ENCODE assay signal across 9 cellular contexts in genomic region chr21:14589855-14590563, GRCh38. TPM values are rescaled to one million over a fixed set of nuclear protein-coding genes. Genes with fewer than 3 reads are reported as not detected.
DNase-seq lines count a peak whose midpoint lies in the region; ATAC-seq lines count a peak whose summit lies in the region.
"Had no signal": no experiment of that assay in that cellular context is flagged by ENCODE, and none has a peak within 500 bp of the region (broad histone marks: within the 10 kb centered on the region; RNA-seq: fewer than 3 reads in every experiment).

No MANE protein-coding gene starts in this region.

- no peaks in the 10 kb centered on the region for H3K27me3 Mint-ChIP-seq in activated CD4-positive, alpha-beta T cell treated with anti-CD3 and anti-CD28 coated beads for 36 hours
- no peaks in the 10 kb centered on the region for H3K27me3 Mint-ChIP-seq in natural killer cell treated with Interleukin-12 subunit alpha and Interleukin-12 subunit beta and Interleukin-15 and Interleukin-18, amount 100 ng/mL, for 72 hours

- H3K4me3 Mint-ChIP-seq in activated CD4-positive, alpha-beta T cell treated with anti-CD3 and anti-CD28 coated beads for 36 hours, result no peak overlapping the region
- peak overlapping the region; percentile 59 for H3K4me3 Mint-ChIP-seq in natural killer cell treated with Interleukin-12 subunit alpha and Interleukin-12 subunit beta and Interleukin-15 and Interleukin-18, amount 100 ng/mL, for 72 hours

- ATAC-seq in activated CD4-positive, alpha-beta T cell treated with anti-CD3 and anti-CD28 coated beads for 36 hours, result peak; percentile 86
- ATAC-seq in GM21723 (IDR thresholded peaks at IDR 0.05; ENCODE audit: unreplicated experiment), result peak; percentile 92
- peak; percentile 86 for ATAC-seq in HG03520 (IDR thresholded peaks at IDR 0.05; ENCODE audit: unreplicated experiment)
- peak; percentile 61 to 65 for ATAC-seq in natural killer cell treated with Interleukin-12 subunit alpha and Interleukin-12 subunit beta and Interleukin-15 and Interleukin-18, amount 100 ng/mL, for 72 hours

- peaks cover 26% of the 10 kb centered on the region for H3K4me1 Mint-ChIP-seq in activated CD4-positive, alpha-beta T cell treated with anti-CD3 and anti-CD28 coated beads for 36 hours
- peaks cover 35 to 50% of the 10 kb centered on the region in 2 donors for H3K4me1 Mint-ChIP-seq in natural killer cell treated with Interleukin-12 subunit alpha and Interleukin-12 subunit beta and Interleukin-15 and Interleukin-18, amount 100 ng/mL, for 72 hours (ENCODE audit: low read depth in 2 of 2)

- peak overlapping the region; percentile 37 for H3K27ac Mint-ChIP-seq in activated CD4-positive, alpha-beta T cell treated with anti-CD3 and anti-CD28 coated beads for 36 hours
- peak overlapping the region; percentile 94 to 97 for H3K27ac Mint-ChIP-seq in natural killer cell treated with Interleukin-12 subunit alpha and Interleukin-12 subunit beta and Interleukin-15 and Interleukin-18, amount 100 ng/mL, for 72 hours

- CTCF ChIA-PET in activated CD4-positive, alpha-beta T cell treated with anti-CD3 and anti-CD28 coated beads for 36 hours (lab: Charles Lee), result interaction anchor here (1.7 kb wide), 1 partner anchor 13 kb away, joined by 7 read pairs; no protein-coding TSS in a partner anchor

- intact Hi-C loops in activated CD4-positive, alpha-beta T cell treated with anti-CD3 and anti-CD28 coated beads for 36 hours (cut with DNase I, micrococcal nuclease), result loop anchor here (1.0 to 5.0 kb wide), 5 partner anchors 40 to 137 kb away; partner anchors contain the start of gene SAMSN1 (in 1 of the 2)

- no peak for DNase-seq in activated CD4-positive, alpha-beta T cell treated with anti-CD3 and anti-CD28 coated beads for 36 hours
- DNase-seq in activated CD4-positive, alpha-beta T cell treated with anti-CD3 and anti-CD28 coated beads, Interleukin-2, amount 50 U/mL, for 4 hours, result no peak
- DNase-seq in natural killer cell treated with Interleukin-12 subunit alpha and Interleukin-12 subunit beta and Interleukin-15 and Interleukin-18, amount 100 ng/mL, for 72 hours (ENCODE audit: low spot score), result no peak
- DNase-seq in foreskin melanocyte (no peak), NCI-H748 (lab: John Stamatoyannopoulos, UW; ENCODE audit: unreplicated experiment) (no peak), NCI-H1417 treated with DMSO at 0.1 percent for 48 hours (lab: John Stamatoyannopoulos, UW) (no peak)
- DNase-seq: NCI-H510A treated with DMSO at 0.1 percent for 48 hours had no signal

- H3K9me3 Mint-ChIP-seq in activated CD4-positive, alpha-beta T cell treated with anti-CD3 and anti-CD28 coated beads for 36 hours (ENCODE audit: low read depth), result peaks cover 6% of the 10 kb centered on the region
- peaks cover 12% of the 10 kb centered on the region for H3K9me3 Mint-ChIP-seq in natural killer cell treated with Interleukin-12 subunit alpha and Interleukin-12 subunit beta and Interleukin-15 and Interleukin-18, amount 100 ng/mL, for 72 hours

- POLR2A ChIA-PET in activated CD4-positive, alpha-beta T cell treated with anti-CD3 and anti-CD28 coated beads for 36 hours (lab: Charles Lee), result no interaction called here

- H3K36me3 Mint-ChIP-seq in activated CD4-positive, alpha-beta T cell treated with anti-CD3 and anti-CD28 coated beads for 36 hours (ENCODE audit: low read depth), result peaks cover 5% of the 10 kb centered on the region
- H3K36me3 Mint-ChIP-seq in natural killer cell treated with Interleukin-12 subunit alpha and Interleukin-12 subunit beta and Interleukin-15 and Interleukin-18, amount 100 ng/mL, for 72 hours, result peaks cover 31% of the 10 kb centered on the region

RNA-seq across cellular contexts. Expression of gene SAMSN1, which starts 43.9 kb away (rescaled TPM):
- 10 to 100 TPM; 39.8 to 43.5 TPM for total RNA-seq in activated CD4-positive, alpha-beta T cell treated with anti-CD3 and anti-CD28 coated beads for 36 hours
- 100 to 1,000 TPM; 158 to 383 TPM for total RNA-seq in natural killer cell treated with Interleukin-12 subunit alpha and Interleukin-12 subunit beta and Interleukin-15 and Interleukin-18, amount 100 ng/mL, for 72 hours
